20 cellular contexts compared by ENCODE assay signal in the genomic region with DNA sequence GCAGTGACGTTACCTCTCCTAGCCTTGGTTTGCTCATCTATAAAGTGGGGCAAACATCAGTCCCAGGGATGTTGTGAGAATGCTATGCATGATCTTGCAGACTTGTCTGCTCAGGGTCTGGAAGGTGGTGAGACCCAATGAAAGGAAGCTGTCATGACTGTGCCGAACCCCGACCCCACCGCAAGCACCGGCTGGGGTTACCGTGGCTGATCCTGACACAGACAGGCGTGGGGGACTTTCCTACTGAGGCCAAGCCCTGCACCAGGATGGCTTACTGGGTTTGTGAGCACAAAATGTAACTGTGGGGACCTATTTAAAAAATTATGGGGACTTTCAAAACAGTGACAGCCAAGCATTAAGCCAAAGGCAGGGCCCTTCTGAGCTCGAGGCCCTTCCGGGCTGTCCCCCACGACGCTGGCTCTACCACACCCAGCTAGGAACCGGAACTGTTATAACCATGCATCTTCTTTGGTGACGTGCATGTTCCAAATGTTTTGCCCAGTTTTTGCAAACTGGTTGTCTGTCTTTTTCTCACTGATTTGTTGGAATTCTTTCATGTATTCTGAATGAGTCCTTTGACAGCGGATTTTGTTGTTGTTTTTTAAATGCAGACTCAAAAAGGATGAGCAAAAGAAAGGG.
"Had no signal": no experiment of that assay in that cellular context is flagged by ENCODE, and none has a peak within 500 bp of the region (broad histone marks: within the 10 kb centered on the region; RNA-seq: fewer than 3 reads in every experiment).

No MANE protein-coding gene starts in this region.

- H3K4me1 Mint-ChIP-seq: activated naive CD8-positive, alpha-beta T cell treated with anti-CD3 and anti-CD28 coated beads, Interleukin-2, amount 10 ng/mL, durations not matched to agents 7 days and 5 days had no signal

- ATAC-seq: psoas muscle, right cardiac atrium had no signal

- H3K9me3 ChIP-seq: psoas muscle, thoracic aorta, upper lobe of left lung had no signal

- H3K27me3 ChIP-seq: neural progenitor cell, upper lobe of left lung had no signal

- H3K36me3 Mint-ChIP-seq: activated naive CD8-positive, alpha-beta T cell treated with anti-CD3 and anti-CD28 coated beads, Interleukin-2, amount 10 ng/mL, durations not matched to agents 7 days and 5 days; neural progenitor cell had no signal

- H3K36me3 ChIP-seq: neural progenitor cell, thoracic aorta, upper lobe of left lung, WERI-Rb-1 had no signal

- H3K27ac Mint-ChIP-seq: activated naive CD8-positive, alpha-beta T cell treated with anti-CD3 and anti-CD28 coated beads, Interleukin-2, amount 10 ng/mL, durations not matched to agents 7 days and 5 days; activated T-helper 1 cell treated with anti-CD3 and anti-CD28 coated beads, Interleukin-12 subunit alpha, Interleukin-12 subunit beta, Interleukin-2, Interleukin-4 antibody, amounts not matched to agents 30 ng/mL and 10 ng/mL and 1 ng/mL, durations not matched to agents 14 hours and 24 hours and 36 hours; neural progenitor cell; T-helper 1 cell treated with Interleukin-12 subunit alpha and Interleukin-12 subunit beta and Interleukin-4 antibody, amounts not matched to agents 30 μg/mL and 1 μg/mL, for 36 hours had no signal

- DNase-seq: activated CD4-positive, alpha-beta T cell treated with anti-CD3 and anti-CD28 coated beads for 1 hour; activated naive CD4-positive, alpha-beta T cell; activated naive CD8-positive, alpha-beta T cell treated with anti-CD3 and anti-CD28 coated beads, Interleukin-2, amount 10 ng/mL, durations not matched to agents 7 days and 5 days; amygdala; caudate nucleus; erythroblast; foreskin melanocyte; hypothalamus; psoas muscle; stimulated activated CD4-positive, alpha-beta T cell treated with anti-CD3 and anti-CD28 coated beads, Interleukin-15, amount 100 ng/mL, for 24 hours; stimulated activated CD4-positive, alpha-beta T cell treated with anti-CD3 and anti-CD28 coated beads, Interleukin-2, amount 100 ng/mL, for 48 hours; WERI-Rb-1 had no signal

- H3K9me3 Mint-ChIP-seq: activated naive CD8-positive, alpha-beta T cell treated with anti-CD3 and anti-CD28 coated beads, Interleukin-2, amount 10 ng/mL, durations not matched to agents 7 days and 5 days; activated T-helper 1 cell treated with anti-CD3 and anti-CD28 coated beads, Interleukin-12 subunit alpha, Interleukin-12 subunit beta, Interleukin-2, Interleukin-4 antibody, amounts not matched to agents 30 ng/mL and 10 ng/mL and 1 ng/mL, durations not matched to agents 14 hours and 24 hours and 36 hours; neural progenitor cell; T-helper 1 cell treated with Interleukin-12 subunit alpha and Interleukin-12 subunit beta and Interleukin-4 antibody, amounts not matched to agents 30 μg/mL and 1 μg/mL, for 36 hours had no signal

- H3K27ac ChIP-seq: dorsolateral prefrontal cortex, neural progenitor cell, psoas muscle, skin epidermis, thoracic aorta, upper lobe of left lung, WERI-Rb-1 had no signal

- H3K4me3 Mint-ChIP-seq: activated naive CD8-positive, alpha-beta T cell treated with anti-CD3 and anti-CD28 coated beads, Interleukin-2, amount 10 ng/mL, durations not matched to agents 7 days and 5 days; activated T-helper 1 cell treated with anti-CD3 and anti-CD28 coated beads, Interleukin-12 subunit alpha, Interleukin-12 subunit beta, Interleukin-2, Interleukin-4 antibody, amounts not matched to agents 30 ng/mL and 10 ng/mL and 1 ng/mL, durations not matched to agents 14 hours and 24 hours and 36 hours; neural progenitor cell; T-helper 1 cell treated with Interleukin-12 subunit alpha and Interleukin-12 subunit beta and Interleukin-4 antibody, amounts not matched to agents 30 μg/mL and 1 μg/mL, for 36 hours had no signal

- H3K27me3 Mint-ChIP-seq: activated naive CD8-positive, alpha-beta T cell treated with anti-CD3 and anti-CD28 coated beads, Interleukin-2, amount 10 ng/mL, durations not matched to agents 7 days and 5 days had no signal
